Comparison of ENCODE assay signal across 11 cellular contexts in genomic region chr11:44563716-44564115, GRCh38. TPM values are rescaled to one million over a fixed set of nuclear protein-coding genes. Genes with fewer than 3 reads are reported as not detected.
DNase-seq lines count a peak whose midpoint lies in the region; ATAC-seq, FAIRE-seq and TF ChIP-seq lines count a peak whose summit lies in the region.
"Had no signal": no experiment of that assay in that cellular context is flagged by ENCODE, and none has a peak within 500 bp of the region (broad histone marks: within the 10 kb centered on the region; RNA-seq: fewer than 3 reads in every experiment).

No MANE protein-coding gene starts in this region.

- peaks cover 2% of the 10 kb centered on the region for H3K27me3 Mint-ChIP-seq in mesothelial cell of epicardium (ENCODE audit: low read depth)

- no peak for FAIRE-seq in D721Med (lab: Jason Lieb, UNC)
- FAIRE-seq: frontal cortex, TTC549 had no signal

- H3K36me3 ChIP-seq in KMS-11 (ENCODE audit: insufficient read depth): no peaks in the 10 kb centered on the region
- H3K36me3 ChIP-seq in thymus (ENCODE audit: control insufficient read depth, insufficient read depth): no peaks in the 10 kb centered on the region

- H3K4me2 ChIP-seq in KMS-11: peak overlapping the region; percentile 88; the same call in 1 of the 2 replicates

- H3K27ac Mint-ChIP-seq in mesothelial cell of epicardium: peak overlapping the region; percentile 97
- H3K27ac Mint-ChIP-seq: nephron progenitor cell had no signal

- no peak overlapping the region for H2AFZ ChIP-seq in KMS-11 (ENCODE audit: low read depth)

- no peaks in the 10 kb centered on the region for H3K27me3 ChIP-seq in KMS-11 (ENCODE audit: insufficient read depth, low read depth)
- H3K27me3 ChIP-seq in thymus (ENCODE audit: control insufficient read depth, insufficient read depth): no peaks in the 10 kb centered on the region

- H3K27ac ChIP-seq in KMS-11 (no peak overlapping the region), thymus (ENCODE audit: low read depth) (peak overlapping the region; percentile 3)

- H3K9ac ChIP-seq in KMS-11: no peak overlapping the region

- DNase-seq in cardiac fibroblast (ENCODE audit: low read depth in 2 of 2) (peak; percentile 46 to 70), mesothelial cell of epicardium (ENCODE audit: low spot score in 2 of 2, unreplicated experiment in 2 of 2) (no peak), D721Med (ENCODE audit: insufficient read length, low spot score) (no peak), OCI-M1 (lab: John Stamatoyannopoulos, UW) (no peak), OCI-M2 (lab: John Stamatoyannopoulos, UW; ENCODE audit: unreplicated experiment) (no peak)
- DNase-seq: nephron progenitor cell had no signal

- H3K4me1 ChIP-seq in KMS-11 (ENCODE audit: low read depth, poor library complexity, severe bottlenecking) (peaks cover 54% of the 10 kb centered on the region), thymus (ENCODE audit: control insufficient read depth, insufficient read depth, low read length) (peaks cover 32% of the 10 kb centered on the region)

- H3K79me2 ChIP-seq in KMS-11 (ENCODE audit: insufficient read depth, low read depth): no peaks in the 10 kb centered on the region

- no peaks in the 10 kb centered on the region for H3K36me3 Mint-ChIP-seq in mesothelial cell of epicardium

- WGBS in thymus: 96% methylated on average over 6 of the region's 6 CpGs

- H4K20me1 ChIP-seq in KMS-11 (ENCODE audit: insufficient read depth): no peaks in the 10 kb centered on the region

- no peak overlapping the region for H3K4me3 ChIP-seq in KMS-11 (IDR thresholded peaks at IDR 0.05; ENCODE audit: insufficient read depth, low read depth, low read length)
- H3K4me3 ChIP-seq in cardiac fibroblast (replicated peaks in 1 of 2; ENCODE audit: low read depth in 2 of 2, low read length in 2 of 2): no peak overlapping the region
- H3K4me3 ChIP-seq in thymus (ENCODE audit: low read length): no peak overlapping the region

- no peak for ATAC-seq in HG02759 (IDR thresholded peaks at IDR 0.05; ENCODE audit: unreplicated experiment)

- peaks cover 19% of the 10 kb centered on the region for H3K4me1 Mint-ChIP-seq in mesothelial cell of epicardium

- TF ChIP-seq CTCF in KMS-11 (conservative IDR thresholded peaks at IDR 0.05; ENCODE audit: low read depth, low read length) (no peak), cardiac fibroblast (IDR thresholded peaks at IDR 0.05; ENCODE audit: low read depth, low read length) (no peak), mesothelial cell of epicardium (IDR thresholded peaks at IDR 0.05; ENCODE audit: unreplicated experiment) (no peak), D721Med (IDR thresholded peaks at IDR 0.05; ENCODE audit: insufficient read depth, missing control alignments) (no peak)

- H3K9me3 ChIP-seq in thymus (ENCODE audit: control insufficient read depth): no peaks in the 10 kb centered on the region

- no peak overlapping the region for H3K4me3 Mint-ChIP-seq in mesothelial cell of epicardium
- H3K4me3 Mint-ChIP-seq: nephron progenitor cell had no signal

- H3K9me3 Mint-ChIP-seq in mesothelial cell of epicardium: no peaks in the 10 kb centered on the region
- H3K9me3 Mint-ChIP-seq: nephron progenitor cell had no signal

RNA-seq across cellular contexts. Expression of gene CD82, which starts 1.7 kb away (rescaled TPM):
- 10.6 to 11.8 TPM (median 11.2 TPM) in 3 replicates for total RNA-seq in mesothelial cell of epicardium
- 34.9 TPM for polyA plus RNA-seq in thymus

Comparison
In these comparisons a context has a peak if more than half of its experiments do, and no peak if none do; other contexts are left out.
1. DNase-seq: peak in cardiac fibroblast (2 of 2); none in mesothelial cell of epicardium (0 of 2), D721Med (single experiment), OCI-M1 (single experiment) and OCI-M2 (single experiment).